In genomic region chr13:113074876-113075275, GRCh38 we compare ENCODE assay signal across 18 cellular contexts. TPM values are rescaled to one million over a fixed set of nuclear protein-coding genes. Genes with fewer than 3 reads are reported as not detected.
"Had no signal": no experiment of that assay in that cellular context is flagged by ENCODE, and none has a peak within 500 bp of the region (broad histone marks: within the 10 kb centered on the region; RNA-seq: fewer than 3 reads in every experiment).

No MANE protein-coding gene starts in this region.

- H3K36me3 ChIP-seq: sigmoid colon had no signal

- H3K27ac Mint-ChIP-seq: naive thymus-derived CD8-positive, alpha-beta T cell; progenitor cell of endocrine pancreas had no signal

- H3K27ac ChIP-seq: coronary artery, heart right ventricle, sigmoid colon, skin epidermis, testis, tibial nerve had no signal

- H3K4me3 ChIP-seq: coronary artery, heart right ventricle, mucosa of descending colon, sigmoid colon, skin epidermis, testis, tibial nerve had no signal

- H3K27me3 Mint-ChIP-seq: naive thymus-derived CD8-positive, alpha-beta T cell; progenitor cell of endocrine pancreas had no signal

- H3K27me3 ChIP-seq: heart right ventricle, sigmoid colon, testis, tibial nerve had no signal

- H3K9me3 ChIP-seq: heart right ventricle, mucosa of descending colon, sigmoid colon, testis had no signal

- ATAC-seq: naive thymus-derived CD8-positive, alpha-beta T cell had no signal

- DNase-seq: effector CD8-positive, alpha-beta T cell; foreskin melanocyte; islet precursor cell; naive thymus-derived CD8-positive, alpha-beta T cell; sigmoid colon; stimulated activated CD4-positive, alpha-beta T cell treated with anti-CD3 and anti-CD28 coated beads, Interleukin-2, amount 100 ng/mL, for 48 hours; stimulated activated naive CD4-positive, alpha-beta T cell treated with Interleukin-2 at 50 U/mL for 16 hours; testis had no signal

- H3K4me1 ChIP-seq: sigmoid colon, testis, tibial nerve had no signal

- H3K4me3 Mint-ChIP-seq: naive thymus-derived CD8-positive, alpha-beta T cell had no signal

RNA-seq across cellular contexts. Expression of gene F7, which starts 30.7 kb away (rescaled TPM):
- total RNA-seq: dermis microvascular lymphatic vessel endothelial cell, osteocyte, sigmoid colon, tibial nerve, ureter had no signal

RNA-seq across cellular contexts. Expression of gene F10, which starts 47.7 kb away (rescaled TPM):
- total RNA-seq: dermis microvascular lymphatic vessel endothelial cell; naive thymus-derived CD8-positive, alpha-beta T cell had no signal
- polyA plus RNA-seq: naive thymus-derived CD8-positive, alpha-beta T cell; neural cell had no signal
